Comparison of ENCODE assay signal across 22 cellular contexts in the genomic region with DNA sequence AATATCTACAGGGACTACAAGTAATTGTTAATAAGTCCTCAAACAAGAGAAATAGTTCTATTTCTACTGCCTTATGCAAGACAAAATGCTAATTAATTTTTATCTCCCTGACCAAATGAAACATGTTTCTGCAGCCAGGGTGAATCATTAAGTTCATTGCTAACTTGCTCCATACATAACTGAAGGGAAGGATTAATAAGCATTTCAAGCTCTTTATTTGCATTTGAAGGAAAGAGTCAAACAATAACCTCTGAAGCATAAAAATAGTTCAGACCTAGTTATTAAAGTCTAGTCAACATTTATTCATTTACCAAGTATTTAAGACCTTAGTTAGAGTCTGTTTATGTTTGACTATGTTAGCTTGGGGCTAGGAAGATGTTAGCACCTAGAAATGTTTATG.
DNase-seq lines count a peak whose midpoint lies in the region; ATAC-seq, FAIRE-seq and TF ChIP-seq lines count a peak whose summit lies in the region.
"Had no signal": no experiment of that assay in that cellular context is flagged by ENCODE, and none has a peak within 500 bp of the region (broad histone marks: within the 10 kb centered on the region; RNA-seq: fewer than 3 reads in every experiment).

No MANE protein-coding gene starts in this region.

- no peaks in the 10 kb centered on the region for H3K36me3 ChIP-seq in bronchial epithelial cell (ENCODE audit: control insufficient read depth, insufficient read depth, low read length)
- H3K36me3 ChIP-seq in body of pancreas (replicated peaks in 1 of 2; ENCODE audit: insufficient read depth in 1 of 2, low read depth in 2 of 2) = no peaks in the 10 kb centered on the region
- H3K36me3 ChIP-seq: HAP-1 had no signal

- intact Hi-C loops in body of pancreas (cut with DNase I) = no loop called here

- in situ Hi-C loops in Caki2 (cut with HindIII; ENCODE audit: low pct_unique_long_range_greater_than_20kb, low sequenced_read_pairs) = no loop called here

- H3K27ac ChIP-seq in body of pancreas = no peak overlapping the region
- H3K27ac ChIP-seq: SJCRH30 had no signal

- ATAC-seq in GM21390 (IDR thresholded peaks at IDR 0.05; ENCODE audit: unreplicated experiment) (peak; percentile 37), HG03175 (IDR thresholded peaks at IDR 0.05; ENCODE audit: unreplicated experiment) (peak; percentile 52), HG03095 (IDR thresholded peaks at IDR 0.05; ENCODE audit: unreplicated experiment) (no peak), body of pancreas (no peak), HG02798 (IDR thresholded peaks at IDR 0.05; ENCODE audit: poor library complexity, unreplicated experiment) (no peak)
- ATAC-seq: effector memory CD8-positive, alpha-beta T cell had no signal

- no peaks in the 10 kb centered on the region for H3K9me3 ChIP-seq in body of pancreas
- H3K9me3 ChIP-seq: HAP-1, SJCRH30 had no signal

- FAIRE-seq in bronchial epithelial cell (lab: Jason Lieb, UNC) = no peak

- TF ChIP-seq CTCF in bronchial epithelial cell (IDR thresholded peaks at IDR 0.05; ENCODE audit: insufficient read depth, low read length, severe bottlenecking) (no peak), body of pancreas (IDR thresholded peaks at IDR 0.05) (no peak)

- no peak for TF ChIP-seq POLR2A in body of pancreas (IDR thresholded peaks at IDR 0.05)

- H3K27me3 ChIP-seq in bronchial epithelial cell (ENCODE audit: control insufficient read depth, insufficient read depth, low read length) (no peaks in the 10 kb centered on the region), body of pancreas (no peaks in the 10 kb centered on the region)
- H3K27me3 ChIP-seq: SJCRH30 had no signal

- no peak overlapping the region for H3K4me3 ChIP-seq in bronchial epithelial cell (ENCODE audit: low read depth, low read length)
- H3K4me3 ChIP-seq in body of pancreas = no peak overlapping the region
- H3K4me3 ChIP-seq: HAP-1, lung, SJCRH30 had no signal

- DNase-seq in Caki2 (ENCODE audit: low read depth) = peak; percentile 68
- peak; percentile 70 for DNase-seq in bronchial epithelial cell (ENCODE audit: low read depth)
- DNase-seq in body of pancreas = no peak
- DNase-seq in NCI-H510A (lab: John Stamatoyannopoulos, UW) = no peak
- DNase-seq: activated CD4-positive, alpha-beta T cell treated with anti-CD3 and anti-CD28 coated beads for 48 hours; activated naive CD8-positive, alpha-beta T cell treated with anti-CD3 and anti-CD28 coated beads, Interleukin-2, amount 10 ng/mL, durations not matched to agents 7 days and 5 days; caudate nucleus; CD4-positive, alpha-beta memory T cell; effector memory CD8-positive, alpha-beta T cell; EL; foreskin melanocyte; KBM-7; nephron progenitor cell; SJCRH30; substantia nigra; T1000 had no signal

- peaks cover 7% of the 10 kb centered on the region for H3K4me1 ChIP-seq in body of pancreas
- H3K4me1 ChIP-seq: SJCRH30 had no signal

Comparison
In these comparisons a context has a peak if more than half of its experiments do, and no peak if none do; other contexts are left out.
1. DNase-seq: peak in Caki2 (single experiment) and bronchial epithelial cell (single experiment); none in body of pancreas (0 of 4) and NCI-H510A (single experiment).
2. ATAC-seq: peak in GM21390 (single experiment) and HG03175 (single experiment); none in HG03095 (single experiment), body of pancreas (single experiment) and HG02798 (single experiment).